Comparison of ENCODE assay signal across 1 cellular context in genomic region chr22:41261541-41262249, GRCh38.
TF ChIP-seq lines count a peak whose summit lies in the region.

No MANE protein-coding gene starts in this region.

TF ChIP-seq in HepG2, 621 proteins besides CTCF, POLR2A, EP300 and RAD21:
- TF ChIP-seq CCAR2 (optimal IDR thresholded peaks at IDR 0.05; ENCODE audit: low read depth, low read length), result no peak
- TF ChIP-seq ZBTB25 (CRISPR knock-in tag; IDR thresholded peaks at IDR 0.05), result no peak
- no peak for TF ChIP-seq FOXO1 (CRISPR knock-in tag; IDR thresholded peaks at IDR 0.05)
- TF ChIP-seq FOXK2 (IDR thresholded peaks at IDR 0.05), result no peak
- no peak for TF ChIP-seq ZNF747 (CRISPR knock-in tag; IDR thresholded peaks at IDR 0.05; ENCODE audit: borderline replicate concordance)
- no peak for TF ChIP-seq ZNF879 (CRISPR knock-in tag; IDR thresholded peaks at IDR 0.05)
- no peak for TF ChIP-seq ZNF761 (CRISPR knock-in tag; conservative IDR thresholded peaks at IDR 0.05)
- TF ChIP-seq FOXM1 (CRISPR knock-in tag; IDR thresholded peaks at IDR 0.05), result no peak
- TF ChIP-seq NFE2 (CRISPR knock-in tag; IDR thresholded peaks at IDR 0.05), result no peak
- no peak for TF ChIP-seq RXRB (CRISPR knock-in tag; IDR thresholded peaks at IDR 0.05; ENCODE audit: borderline replicate concordance)
- no peak for TF ChIP-seq ZNF274 (CRISPR knock-in tag; IDR thresholded peaks at IDR 0.05)
- TF ChIP-seq GMEB2 (CRISPR knock-in tag; IDR thresholded peaks at IDR 0.05; ENCODE audit: low read depth), result no peak
TF ChIP-seq in HepG2: peak in this region for 0.
